17 cellular contexts compared by ENCODE assay signal in genomic region chr7:76231583-76231982, GRCh38. TPM values are rescaled to one million over a fixed set of nuclear protein-coding genes. Genes with fewer than 3 reads are reported as not detected.
DNase-seq lines count a peak whose midpoint lies in the region; TF ChIP-seq lines count a peak whose summit lies in the region.
"Had no signal": no experiment of that assay in that cellular context is flagged by ENCODE, and none has a peak within 500 bp of the region (broad histone marks: within the 10 kb centered on the region; RNA-seq: fewer than 3 reads in every experiment).

No MANE protein-coding gene starts in this region.

- H3K4me1 ChIP-seq in HUES64 (ENCODE audit: insufficient read depth, low read length) (peaks cover 22% of the 10 kb centered on the region), mesendoderm (ENCODE audit: control insufficient read depth, low read depth, low read length) (peaks cover 3% of the 10 kb centered on the region), thyroid gland (peaks cover 0 to 8% of the 10 kb centered on the region in 2 donors)

- intact Hi-C loops in posterior vena cava (cut with DNase I) (no loop called here), thyroid gland (cut with DNase I) (no loop called here)

- DNase-seq in SIG-M5 treated with dmso at 0.1 percent for 504 hours (lab: John Stamatoyannopoulos, UW; ENCODE audit: unreplicated experiment) (peak; percentile 13), SIG-M5 (lab: John Stamatoyannopoulos, UW) (no peak), mesendoderm (peak; percentile 27), posterior vena cava (ENCODE audit: low spot score) (no peak), thyroid gland (no peak)
- DNase-seq in activated CD4-positive, CD25-positive, alpha-beta regulatory T cell treated with anti-CD3 and anti-CD28 coated beads, Interleukin-2, amount 50 U/mL, for 72 hours: no peak
- DNase-seq: 8988T, DND-41, GF-D8, NCI-H1092, NCI-H2081 treated with DMSO at 0.1 percent for 48 hours, NCI-H526 treated with DMSO at 0.1 percent for 48 hours, T-helper 1 cell had no signal

- H3K36me3 ChIP-seq in HUES64 (ENCODE audit: insufficient read depth, low read length) (no peaks in the 10 kb centered on the region), mesendoderm (ENCODE audit: control insufficient read depth, insufficient read depth, low read length) (no peaks in the 10 kb centered on the region), thyroid gland (no peaks in the 10 kb centered on the region)
- H3K36me3 ChIP-seq: BLaER1 treated with 17β-estradiol and CSF1 and Interleukin-3, amounts not matched to agents 10 nM and 100 nM had no signal

- H4K8ac ChIP-seq in mesendoderm (ENCODE audit: low read depth, low read length): no peak overlapping the region

- H3K56ac ChIP-seq in mesendoderm (ENCODE audit: low read length): no peak overlapping the region

- H4K5ac ChIP-seq in mesendoderm (ENCODE audit: low read length): no peak overlapping the region

- H3K79me2 ChIP-seq in mesendoderm (ENCODE audit: control insufficient read depth, insufficient read depth, low read length): no peaks in the 10 kb centered on the region

- TF ChIP-seq POLR2A in thyroid gland (IDR thresholded peaks at IDR 0.05): no peak

- H3K27me3 ChIP-seq in HUES64 (ENCODE audit: insufficient read depth, low read length): no peaks in the 10 kb centered on the region
- no peaks in the 10 kb centered on the region for H3K27me3 ChIP-seq in mesendoderm (ENCODE audit: insufficient read depth, low read length, poor library complexity)
- no peaks in the 10 kb centered on the region for H3K27me3 ChIP-seq in thyroid gland

- no peak overlapping the region for H2BK120ac ChIP-seq in mesendoderm (ENCODE audit: low read depth, low read length)

- no peak overlapping the region for H2AK5ac ChIP-seq in mesendoderm (ENCODE audit: low read length)

- H3K79me1 ChIP-seq in mesendoderm (ENCODE audit: low read length): no peaks in the 10 kb centered on the region

- H2BK15ac ChIP-seq in mesendoderm (replicated peaks; ENCODE audit: low read depth): no peak overlapping the region

- no peak overlapping the region for H3K4me2 ChIP-seq in mesendoderm (ENCODE audit: low read length)

- 33% methylated on average over 9 of the region's 9 CpGs for WGBS in HUES64
- WGBS in mesendoderm (ENCODE audit: extremely low coverage, insufficient coverage, low lambda C conversion rate): no CpG with 5 or more reads among the region's 9 CpGs
- WGBS in thyroid gland, 2 donors: 29 to 58% methylated on average over 9 of the region's 9 CpGs

- TF ChIP-seq CTCF in thyroid gland (IDR thresholded peaks at IDR 0.05): no peak

- no peak overlapping the region for H3K4me3 ChIP-seq in HUES64 (ENCODE audit: low read length)
- no peak overlapping the region for H3K4me3 ChIP-seq in mesendoderm (ENCODE audit: low read length)
- H3K4me3 ChIP-seq in thyroid gland (replicated peaks in 1 of 3): no peak overlapping the region
- H3K4me3 ChIP-seq: BLaER1 treated with 17β-estradiol and CSF1 and Interleukin-3, amounts not matched to agents 10 nM and 100 nM; SK-N-MC had no signal

- H2BK5ac ChIP-seq in mesendoderm (ENCODE audit: low read length): no peak overlapping the region

- H3K18ac ChIP-seq in mesendoderm (ENCODE audit: low read length): no peak overlapping the region

- H3K27ac ChIP-seq in HUES64 (ENCODE audit: low read depth, low read length) (0 out of 2 replicates have a peak overlapping the region, but pooled peaks have one; percentile 25), mesendoderm (ENCODE audit: low read depth, low read length) (no peak overlapping the region), thyroid gland (no peak overlapping the region)
- H3K27ac ChIP-seq: BLaER1 treated with 17β-estradiol and CSF1 and Interleukin-3, amounts not matched to agents 10 nM and 100 nM; SK-N-MC had no signal

- no peaks in the 10 kb centered on the region for H3K9me3 ChIP-seq in HUES64 (ENCODE audit: insufficient read depth, low read depth, low read length)
- no peaks in the 10 kb centered on the region for H3K9me3 ChIP-seq in thyroid gland
- H3K9me3 ChIP-seq: BLaER1 treated with 17β-estradiol and CSF1 and Interleukin-3, amounts not matched to agents 10 nM and 100 nM had no signal

- no peak overlapping the region for H3K4ac ChIP-seq in mesendoderm (ENCODE audit: low read depth, low read length)

- H3K9ac ChIP-seq in HUES64 (ENCODE audit: low read depth, low read length) (no peak overlapping the region), mesendoderm (ENCODE audit: low read length) (no peak overlapping the region)
- H3K9ac ChIP-seq: BLaER1 treated with 17β-estradiol and CSF1 and Interleukin-3, amounts not matched to agents 10 nM and 100 nM had no signal

- no peak overlapping the region for H3K23ac ChIP-seq in mesendoderm (ENCODE audit: low read length)

TF ChIP-seq in PFSK-1, 5 proteins besides CTCF, POLR2A, EP300 and RAD21:
- no peak for TF ChIP-seq SIN3A (IDR thresholded peaks at IDR 0.05; ENCODE audit: borderline replicate concordance, insufficient read depth, low read length)
- TF ChIP-seq REST (IDR thresholded peaks at IDR 0.05; ENCODE audit: insufficient read depth in 1 of 2, low read depth in 2 of 2, low read length in 2 of 2): peak; percentile 13 to 60; a peak in 1 of 4 replicates

RNA-seq across cellular contexts. Expression of gene SRRM3, which starts 29.9 kb away (rescaled TPM):
- 7.2 TPM for polyA plus RNA-seq in HUES64 (2013, experiment 1 of 2)
- polyA plus RNA-seq in HUES64 (2013, experiment 2 of 2): 9.5 TPM
- polyA plus RNA-seq in PFSK-1 (2012; ENCODE audit: insufficient read length, low read depth): 3.8 TPM
- 2.2 TPM for polyA plus RNA-seq in mesendoderm (2013, experiment 1 of 2)
- 2.2 TPM for polyA plus RNA-seq in mesendoderm (2013, experiment 2 of 2)
- 1 to 10 TPM; 5.2 to 5.3 TPM for total RNA-seq in posterior vena cava
- total RNA-seq in thyroid gland: 1 to 10 TPM in 3 of 4 donors, under 1 TPM in 1; 0.50 to 6.4 (median 2.0) TPM

Comparison
In these comparisons a context has a peak if more than half of its experiments do, and no peak if none do; other contexts are left out.
1. DNase-seq: peak in SIG-M5 treated with dmso at 0.1 percent for 504 hours (single experiment) and mesendoderm (single experiment); none in SIG-M5 (single experiment), posterior vena cava (single experiment), activated CD4-positive, CD25-positive, alpha-beta regulatory T cell treated with anti-CD3 and anti-CD28 coated beads, Interleukin-2, amount 50 U/mL, for 72 hours (single experiment) and thyroid gland (0 of 2).